9 cellular contexts compared by ENCODE assay signal in genomic region chrX:102832661-102833060, GRCh38.
DNase-seq lines count a peak whose midpoint lies in the region; ATAC-seq, FAIRE-seq and TF ChIP-seq lines count a peak whose summit lies in the region.
"Had no signal": no experiment of that assay in that cellular context is flagged by ENCODE, and none has a peak within 500 bp of the region (broad histone marks: within the 10 kb centered on the region; RNA-seq: fewer than 3 reads in every experiment).

No MANE protein-coding gene starts in this region.

- H3K4me1 Mint-ChIP-seq in astrocyte (ENCODE audit: low read depth, unreplicated experiment): peaks cover 7% of the 10 kb centered on the region

- H3K4me2 ChIP-seq in astrocyte (ENCODE audit: low read length): peak overlapping the region; percentile 54

- no peak overlapping the region for H3K4me3 ChIP-seq in astrocyte (ENCODE audit: insufficient read depth, low read depth, low read length)

- no peak overlapping the region for H2AFZ ChIP-seq in astrocyte (ENCODE audit: low read depth, low read length)

- no peaks in the 10 kb centered on the region for H3K9me3 ChIP-seq in astrocyte (ENCODE audit: insufficient read depth, low read depth, low read length)

- no peaks in the 10 kb centered on the region for H3K27me3 ChIP-seq in astrocyte (ENCODE audit: insufficient read depth, low read length)

- peak; percentile 45 for FAIRE-seq in astrocyte (lab: Jason Lieb, UNC)
- peak; percentile 99 for FAIRE-seq in islet of Langerhans (lab: Jason Lieb, UNC)

- H3K4me3 Mint-ChIP-seq in astrocyte (ENCODE audit: unreplicated experiment): peak overlapping the region; percentile 34

- H4K20me1 ChIP-seq in astrocyte (ENCODE audit: insufficient read depth, low read length): no peaks in the 10 kb centered on the region

- peak; percentile 40 for DNase-seq in AG08396 (ENCODE audit: low spot score)
- DNase-seq in HPDE6-E6E7 (ENCODE audit: extremely low spot score): peak; percentile 19
- peak; percentile 65 for DNase-seq in astrocyte (ENCODE audit: low read depth)
- no peak for DNase-seq in left ventricle myocardium superior
- DNase-seq in activated CD8-positive, alpha-beta memory T cell treated with anti-CD3 and anti-CD28 coated beads, Interleukin-2, amount 50 U/mL, for 48 hours: no peak
- no peak for DNase-seq in stimulated activated CD4-positive, alpha-beta T cell treated with anti-CD3 and anti-CD28 coated beads, Interleukin-2, amount 100 ng/mL, for 48 hours
- DNase-seq: effector CD4-positive, alpha-beta T cell had no signal

- no peaks in the 10 kb centered on the region for H3K27me3 Mint-ChIP-seq in astrocyte (ENCODE audit: low read depth, unreplicated experiment)

- peak overlapping the region; percentile 83 for H3K27ac ChIP-seq in astrocyte (ENCODE audit: low read depth, low read length)

- H3K79me2 ChIP-seq in astrocyte (ENCODE audit: insufficient read depth, low read length): no peaks in the 10 kb centered on the region

- H3K36me3 ChIP-seq in astrocyte (ENCODE audit: insufficient read depth, low read length): no peaks in the 10 kb centered on the region

- H3K27ac Mint-ChIP-seq in astrocyte (ENCODE audit: unreplicated experiment): peak overlapping the region; percentile 99

- peak overlapping the region; percentile 64 for H3K9ac ChIP-seq in astrocyte (ENCODE audit: low read length)

- TF ChIP-seq CTCF in astrocyte (IDR thresholded peaks at IDR 0.05; ENCODE audit: insufficient read depth, low read depth, low read length): no peak

- H3K4me1 ChIP-seq in astrocyte (ENCODE audit: insufficient read depth, low read length): peaks cover 11% of the 10 kb centered on the region

- ATAC-seq in left ventricle myocardium superior (no peak), HG02870 (IDR thresholded peaks at IDR 0.05; ENCODE audit: unreplicated experiment) (no peak)

- H3K36me3 Mint-ChIP-seq in astrocyte (ENCODE audit: low read depth, unreplicated experiment): peaks cover 2% of the 10 kb centered on the region

- intact Hi-C loops in left ventricle myocardium superior (cut with micrococcal nuclease): no loop called here

- no peaks in the 10 kb centered on the region for H3K9me3 Mint-ChIP-seq in astrocyte (ENCODE audit: unreplicated experiment)

Comparison
In these comparisons a context has a peak if more than half of its experiments do, and no peak if none do; other contexts are left out.
1. DNase-seq: peak in AG08396 (single experiment), HPDE6-E6E7 (single experiment) and astrocyte (single experiment); none in left ventricle myocardium superior (single experiment), activated CD8-positive, alpha-beta memory T cell treated with anti-CD3 and anti-CD28 coated beads, Interleukin-2, amount 50 U/mL, for 48 hours (single experiment) and stimulated activated CD4-positive, alpha-beta T cell treated with anti-CD3 and anti-CD28 coated beads, Interleukin-2, amount 100 ng/mL, for 48 hours (0 of 2).